In genomic region chr1:183609313-183609712, GRCh38 we compare ENCODE assay signal across 8 cellular contexts. TPM values are rescaled to one million over a fixed set of nuclear protein-coding genes. Genes with fewer than 3 reads are reported as not detected.
A peak's percentile ranks its signal among the peaks of the same experiment; 100 is the strongest.
DNase-seq lines count a peak whose midpoint lies in the region; ATAC-seq and TF ChIP-seq lines count a peak whose summit lies in the region.

No MANE protein-coding gene starts in this region.

- TF ChIP-seq POLR2A in gastroesophageal sphincter (IDR thresholded peaks at IDR 0.05) (no peak), prostate gland (IDR thresholded peaks at IDR 0.05) (no peak)

- H3K27me3 Mint-ChIP-seq in activated T-cell treated with anti-CD3 and anti-CD28 coated beads, Interleukin-2, amount 50 U/mL, for 24 hours, result peaks cover 6% of the 10 kb centered on the region

- H3K9me3 ChIP-seq in gastroesophageal sphincter (no peaks in the 10 kb centered on the region), prostate gland (no peaks in the 10 kb centered on the region)

- DNase-seq in AG08396 (ENCODE audit: low spot score) (peak; percentile 34), SKM-1 treated with dmso at 0.1 percent for 144 hours (lab: John Stamatoyannopoulos, UW; ENCODE audit: unreplicated experiment) (peak; percentile 99), prostate gland (ENCODE audit: low spot score) (no peak), NCI-H345 (lab: John Stamatoyannopoulos, UW) (no peak)
- no peak for DNase-seq in activated T-cell treated with anti-CD3 and anti-CD28 coated beads, Interleukin-2, amount 50 U/mL, for 24 hours

- 0 to 7% methylated on average over 4 to 5 of the region's 5 CpGs for WGBS in gastroesophageal sphincter (ENCODE audit: low coverage in 1 of 2), 2 donors
- 40% methylated on average over 5 of the region's 5 CpGs for WGBS in prostate gland

- no peaks in the 10 kb centered on the region for H3K36me3 Mint-ChIP-seq in activated T-cell treated with anti-CD3 and anti-CD28 coated beads, Interleukin-2, amount 50 U/mL, for 24 hours (ENCODE audit: low read depth)

- intact Hi-C loops in prostate gland (cut with DNase I), result loop anchor here (10.0 kb wide), 1 partner anchor 325 kb away; no protein-coding TSS in a partner anchor

- no peak overlapping the region for H3K4me3 Mint-ChIP-seq in activated T-cell treated with anti-CD3 and anti-CD28 coated beads, Interleukin-2, amount 50 U/mL, for 24 hours

- peak; percentile 38 for ATAC-seq in GM18511 (IDR thresholded peaks at IDR 0.05; ENCODE audit: unreplicated experiment)
- ATAC-seq in HG03520 (IDR thresholded peaks at IDR 0.05; ENCODE audit: unreplicated experiment), result peak; percentile 47
- ATAC-seq in gastroesophageal sphincter, result peak; percentile 86

- H3K4me3 ChIP-seq in gastroesophageal sphincter (no peak overlapping the region), prostate gland (no peak overlapping the region)

- peak; percentile 26 to 70 (median 67) for TF ChIP-seq CTCF in gastroesophageal sphincter (IDR thresholded peaks at IDR 0.05)
- TF ChIP-seq CTCF in prostate gland (IDR thresholded peaks at IDR 0.05), result peak in 2 of 4 experiments; percentile 31 to 42

- no peaks in the 10 kb centered on the region for H3K27me3 ChIP-seq in gastroesophageal sphincter
- H3K27me3 ChIP-seq in prostate gland (replicated peaks; ENCODE audit: insufficient read depth), result no peaks in the 10 kb centered on the region

- H3K27ac Mint-ChIP-seq in activated T-cell treated with anti-CD3 and anti-CD28 coated beads, Interleukin-2, amount 50 U/mL, for 24 hours, result no peak overlapping the region

- H3K9me3 Mint-ChIP-seq in activated T-cell treated with anti-CD3 and anti-CD28 coated beads, Interleukin-2, amount 50 U/mL, for 24 hours, result no peaks in the 10 kb centered on the region

- H3K27ac ChIP-seq in gastroesophageal sphincter (peak overlapping the region; percentile 35 to 63 (median 53)), prostate gland (peak overlapping the region; percentile 31)

- TF ChIP-seq EP300 in gastroesophageal sphincter (IDR thresholded peaks at IDR 0.05), result no peak

- peaks cover 6% of the 10 kb centered on the region for H3K4me1 Mint-ChIP-seq in activated T-cell treated with anti-CD3 and anti-CD28 coated beads, Interleukin-2, amount 50 U/mL, for 24 hours (ENCODE audit: low read depth)

- peaks cover 3 to 31% (median 9%) of the 10 kb centered on the region in 3 donors for H3K4me1 ChIP-seq in gastroesophageal sphincter
- no peaks in the 10 kb centered on the region for H3K4me1 ChIP-seq in prostate gland (replicated peaks)

- H3K36me3 ChIP-seq in gastroesophageal sphincter (no peaks in the 10 kb centered on the region), prostate gland (no peaks in the 10 kb centered on the region)

RNA-seq across cellular contexts. Expression of gene NCF2, which starts 19.1 kb away (rescaled TPM):
- total RNA-seq in gastroesophageal sphincter (10 to 100 TPM in 2 of 4 donors, 1 to 10 TPM in 2; 3.7 to 22.0 (median 13.8) TPM), prostate gland (1 to 10 TPM; 2.1 to 5.6 TPM)

RNA-seq across cellular contexts. Expression of gene ARPC5, which starts 26.3 kb away (rescaled TPM):
- total RNA-seq in gastroesophageal sphincter (100 to 1,000 TPM in 2 of 4 donors, 10 to 100 TPM in 2; 66.8 to 154 (median 87.5) TPM), prostate gland (10 to 100 TPM; 62.9 to 92.8 TPM)

RNA-seq across cellular contexts. Expression of gene APOBEC4, which starts 43.8 kb away (rescaled TPM):
- not detected for total RNA-seq in gastroesophageal sphincter
- total RNA-seq in prostate gland, result under 1 TPM in 1 of 2 donors, not detected in 1; 0.34 TPM

Comparison
In these comparisons a context has a peak if more than half of its experiments do, and no peak if none do; other contexts are left out.
1. DNase-seq: peak in AG08396 (single experiment) and SKM-1 treated with dmso at 0.1 percent for 144 hours (single experiment); none in prostate gland (single experiment), activated T-cell treated with anti-CD3 and anti-CD28 coated beads, Interleukin-2, amount 50 U/mL, for 24 hours (single experiment) and NCI-H345 (single experiment).
2. Peak in every context shown above with its lines, with median percentiles within 50 percentile points of each other: ATAC-seq.